13 cellular contexts compared by ENCODE assay signal in genomic region chr16:85017151-85017550, GRCh38. TPM values are rescaled to one million over a fixed set of nuclear protein-coding genes. Genes with fewer than 3 reads are reported as not detected.
DNase-seq lines count a peak whose midpoint lies in the region; ATAC-seq lines count a peak whose summit lies in the region.
"Had no signal": no experiment of that assay in that cellular context is flagged by ENCODE, and none has a peak within 500 bp of the region (broad histone marks: within the 10 kb centered on the region; RNA-seq: fewer than 3 reads in every experiment).

No MANE protein-coding gene starts in this region.

- H3K27ac ChIP-seq in BLaER1 = no peak overlapping the region
- H3K27ac ChIP-seq: colonic mucosa, parathyroid adenoma, PC-9 had no signal

- no peaks in the 10 kb centered on the region for H3K9me3 Mint-ChIP-seq in dendritic cell treated with granulocyte-macrophage colony-stimulating factor and Interleukin-4, amounts not matched to agents 40 ng/mL and 50 ng/mL, for 4 days

- no peak overlapping the region for H3K4me3 Mint-ChIP-seq in dendritic cell treated with granulocyte-macrophage colony-stimulating factor and Interleukin-4, amounts not matched to agents 40 ng/mL and 50 ng/mL, for 4 days

- H3K36me3 ChIP-seq in BLaER1 = no peaks in the 10 kb centered on the region
- no peaks in the 10 kb centered on the region for H3K36me3 ChIP-seq in MG63
- H3K36me3 ChIP-seq: colonic mucosa had no signal

- no peaks in the 10 kb centered on the region for H4K20me1 ChIP-seq in BLaER1

- H3K27me3 ChIP-seq in BLaER1 = no peaks in the 10 kb centered on the region
- no peaks in the 10 kb centered on the region for H3K27me3 ChIP-seq in MG63
- H3K27me3 ChIP-seq: colonic mucosa had no signal

- peaks cover 5% of the 10 kb centered on the region for H3K27me3 Mint-ChIP-seq in dendritic cell treated with granulocyte-macrophage colony-stimulating factor and Interleukin-4, amounts not matched to agents 40 ng/mL and 50 ng/mL, for 4 days

- no peak overlapping the region for H3K4me3 ChIP-seq in BLaER1
- H3K4me3 ChIP-seq in MG63 = no peak overlapping the region
- H3K4me3 ChIP-seq: colonic mucosa, PC-9 had no signal

- H3K9ac ChIP-seq in BLaER1 = no peak overlapping the region
- H3K9ac ChIP-seq: parathyroid adenoma had no signal

- H3K4me1 ChIP-seq in BLaER1 = peaks cover 17% of the 10 kb centered on the region
- H3K4me1 ChIP-seq: colonic mucosa had no signal

- peaks cover 53% of the 10 kb centered on the region for H3K4me1 Mint-ChIP-seq in dendritic cell treated with granulocyte-macrophage colony-stimulating factor and Interleukin-4, amounts not matched to agents 40 ng/mL and 50 ng/mL, for 4 days (ENCODE audit: low read depth)

- peak; percentile 83 for DNase-seq in NOMO-1 treated with dmso at 0.1 percent for 144 hours (lab: John Stamatoyannopoulos, UW; ENCODE audit: unreplicated experiment)
- DNase-seq in C1 segment of cervical spinal cord (lab: John Stamatoyannopoulos, UW) = no peak
- DNase-seq in MG63 = no peak
- no peak for DNase-seq in NCI-H345 (lab: John Stamatoyannopoulos, UW)
- no peak for DNase-seq in NCI-H226
- DNase-seq: activated CD8-positive, alpha-beta memory T cell treated with anti-CD3 and anti-CD28 coated beads for 24 hours; colonic mucosa; COR-L47; PC-9 had no signal

- H3K9me3 ChIP-seq in BLaER1 (no peaks in the 10 kb centered on the region), MG63 (no peaks in the 10 kb centered on the region)
- H3K9me3 ChIP-seq: colonic mucosa had no signal

- peak overlapping the region; percentile 34; the same call in 1 of the 2 replicates for H3K4me2 ChIP-seq in BLaER1
- H3K4me2 ChIP-seq: PC-9 had no signal

- H3K27ac Mint-ChIP-seq in dendritic cell treated with granulocyte-macrophage colony-stimulating factor and Interleukin-4, amounts not matched to agents 40 ng/mL and 50 ng/mL, for 4 days = peak overlapping the region; percentile 62

- intact Hi-C loops in dendritic cell treated with granulocyte-macrophage colony-stimulating factor and Interleukin-4, amounts not matched to agents 40 ng/mL and 50 ng/mL, for 4 days (cut with micrococcal nuclease) = no loop called here

- peak; percentile 81 for ATAC-seq in GM19463 (IDR thresholded peaks at IDR 0.05; ENCODE audit: unreplicated experiment)

- H3K36me3 Mint-ChIP-seq in dendritic cell treated with granulocyte-macrophage colony-stimulating factor and Interleukin-4, amounts not matched to agents 40 ng/mL and 50 ng/mL, for 4 days (ENCODE audit: low read depth) = no peaks in the 10 kb centered on the region

RNA-seq across cellular contexts. Expression of gene ZDHHC7, which starts 5.8 kb away (rescaled TPM):
- 27.6 and 32.5 TPM in 2 replicates for total RNA-seq in MG63 (2014; rRNA removed; shearing (Covaris generic); ENCODE audit: low replicate concordance)

RNA-seq across cellular contexts. Expression of gene KIAA0513, which starts 10.4 kb away (rescaled TPM):
- total RNA-seq in MG63 (2014; rRNA removed; shearing (Covaris generic); ENCODE audit: low replicate concordance) = 4.2 and 4.4 TPM in 2 replicates
